Comparison of ENCODE assay signal across 23 cellular contexts in the genomic region with DNA sequence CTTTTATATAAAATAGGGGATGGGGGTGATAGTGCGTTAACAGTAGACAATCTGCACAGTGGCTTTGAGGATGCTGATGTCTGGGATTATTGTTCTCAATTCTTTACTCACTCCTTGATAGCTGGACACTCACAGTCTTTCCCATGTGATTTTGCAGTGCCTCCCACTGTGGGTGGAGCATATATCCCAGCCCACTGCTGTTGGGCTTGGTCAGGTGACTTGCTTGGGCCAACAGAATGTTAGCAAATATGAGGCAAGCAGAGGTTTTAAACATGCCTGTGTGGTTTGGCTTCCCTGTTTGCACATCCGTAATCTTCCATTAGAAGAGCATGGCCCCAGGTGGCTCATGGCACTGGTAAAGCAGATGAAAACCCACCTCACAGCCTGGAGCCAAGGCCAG. TPM values are rescaled to one million over a fixed set of nuclear protein-coding genes. Genes with fewer than 3 reads are reported as not detected.
DNase-seq lines count a peak whose midpoint lies in the region; ATAC-seq and TF ChIP-seq lines count a peak whose summit lies in the region.
"Had no signal": no experiment of that assay in that cellular context is flagged by ENCODE, and none has a peak within 500 bp of the region (broad histone marks: within the 10 kb centered on the region; RNA-seq: fewer than 3 reads in every experiment).

No MANE protein-coding gene starts in this region.

- no peak overlapping the region for H3K9ac ChIP-seq in neuronal stem cell (ENCODE audit: low read depth, low read length, poor library complexity)

- no peaks in the 10 kb centered on the region for H3K9me3 Mint-ChIP-seq in Calu3 (ENCODE audit: low read depth, unreplicated experiment)
- no peaks in the 10 kb centered on the region for H3K9me3 Mint-ChIP-seq in activated CD4-positive, alpha-beta T cell treated with anti-CD3 and anti-CD28 coated beads, Interleukin-2, amount 10 ng/mL, durations not matched to agents 24 days and 14 days
- H3K9me3 Mint-ChIP-seq: CD8-positive, alpha-beta T cell; T-helper 1 cell treated with Interleukin-12 subunit alpha and Interleukin-12 subunit beta and Interleukin-4 antibody, amounts not matched to agents 30 μg/mL and 1 μg/mL, for 36 hours had no signal

- H4K8ac ChIP-seq in neuronal stem cell (ENCODE audit: low read depth, low read length) = no peak overlapping the region

- no CpG with 5 or more reads among the region's 2 CpGs for WGBS in neuronal stem cell (ENCODE audit: extremely low coverage in 2 of 2, insufficient read length in 2 of 2, insufficient replicate concordance in 1 of 2), 2 donors

- intact Hi-C loops in Calu3 (cut with micrococcal nuclease; ENCODE audit: unreplicated experiment) = no loop called here
- intact Hi-C loops in activated CD4-positive, alpha-beta T cell treated with anti-CD3 and anti-CD28 coated beads, Interleukin-2, amount 10 ng/mL, durations not matched to agents 24 days and 14 days (cut with micrococcal nuclease) = no loop called here

- no peak overlapping the region for H3K4me2 ChIP-seq in neuronal stem cell (ENCODE audit: insufficient read depth, low read length, poor library complexity, severe bottlenecking)

- no TSS peak for BruUV-seq in Calu3 (replicated peaks; lab: Mats Ljungman, UMichigan)

- no peak overlapping the region for H3K27ac ChIP-seq in neuronal stem cell (replicated peaks; ENCODE audit: low read length)
- H3K27ac ChIP-seq: SJCRH30 had no signal

- no peak overlapping the region for H3K27ac Mint-ChIP-seq in Calu3 (ENCODE audit: unreplicated experiment)
- no peak overlapping the region for H3K27ac Mint-ChIP-seq in activated CD4-positive, alpha-beta T cell treated with anti-CD3 and anti-CD28 coated beads, Interleukin-2, amount 10 ng/mL, durations not matched to agents 24 days and 14 days
- H3K27ac Mint-ChIP-seq: CD8-positive, alpha-beta T cell; T-helper 1 cell treated with Interleukin-12 subunit alpha and Interleukin-12 subunit beta and Interleukin-4 antibody, amounts not matched to agents 30 μg/mL and 1 μg/mL, for 36 hours had no signal

- H3K36me3 Mint-ChIP-seq in Calu3 (ENCODE audit: insufficient read depth, unreplicated experiment) = no peaks in the 10 kb centered on the region
- no peaks in the 10 kb centered on the region for H3K36me3 Mint-ChIP-seq in activated CD4-positive, alpha-beta T cell treated with anti-CD3 and anti-CD28 coated beads, Interleukin-2, amount 10 ng/mL, durations not matched to agents 24 days and 14 days (ENCODE audit: low read depth)
- H3K36me3 Mint-ChIP-seq: CD8-positive, alpha-beta T cell had no signal

- H3K4me3 Mint-ChIP-seq in Calu3 (ENCODE audit: low read depth, unreplicated experiment) = no peak overlapping the region
- no peak overlapping the region for H3K4me3 Mint-ChIP-seq in activated CD4-positive, alpha-beta T cell treated with anti-CD3 and anti-CD28 coated beads, Interleukin-2, amount 10 ng/mL, durations not matched to agents 24 days and 14 days
- H3K4me3 Mint-ChIP-seq: CD8-positive, alpha-beta T cell; T-helper 1 cell treated with Interleukin-12 subunit alpha and Interleukin-12 subunit beta and Interleukin-4 antibody, amounts not matched to agents 30 μg/mL and 1 μg/mL, for 36 hours had no signal

- no peak overlapping the region for H4K91ac ChIP-seq in neuronal stem cell (ENCODE audit: low read depth, low read length, poor library complexity)

- TF ChIP-seq RAD21 in Ishikawa (IDR thresholded peaks at IDR 0.05; ENCODE audit: low read depth) = no peak

- TF ChIP-seq CTCF in Calu3 (IDR thresholded peaks at IDR 0.05; ENCODE audit: unreplicated experiment) = no peak

- H2BK5ac ChIP-seq in neuronal stem cell (ENCODE audit: low read length) = no peak overlapping the region

- H3K14ac ChIP-seq in neuronal stem cell (ENCODE audit: low read length) = no peak overlapping the region

- no peak for ATAC-seq in GM19035 (IDR thresholded peaks at IDR 0.05; ENCODE audit: unreplicated experiment)
- ATAC-seq: CD8-positive, alpha-beta T cell; Panc1 had no signal

- H3K36me3 ChIP-seq in neuronal stem cell (replicated peaks in 1 of 2; ENCODE audit: control insufficient read depth in 2 of 2, insufficient read depth in 2 of 2, low read length in 2 of 2) = no peaks in the 10 kb centered on the region
- H3K36me3 ChIP-seq: HAP-1, SJCRH30 had no signal

- no peak overlapping the region for H3K4me3 ChIP-seq in neuronal stem cell (ENCODE audit: low read length in 2 of 2)
- H3K4me3 ChIP-seq: HAP-1, SJCRH30 had no signal

- DNase-seq in Calu3 (peak; percentile 13), amniotic epithelial cell (ENCODE audit: low read depth) (peak; percentile 3), neuronal stem cell (ENCODE audit: low spot score) (no peak)
- DNase-seq in stimulated activated CD4-positive, alpha-beta T cell treated with anti-CD3 and anti-CD28 coated beads, Interleukin-1b, Interleukin-23, amount 100 ng/mL, for 48 hours = no peak
- no peak for DNase-seq in activated CD4-positive, alpha-beta T cell treated with anti-CD3 and anti-CD28 coated beads, Interleukin-2, amount 10 ng/mL, durations not matched to agents 24 days and 14 days
- DNase-seq: C1 segment of cervical spinal cord; CD8-positive, alpha-beta T cell; IMR-90; Karpas-422; NCI-H1048; NCI-H1417 treated with DMSO at 0.1 percent for 48 hours; NCI-H1930; NCI-H2227 treated with DMSO at 0.1 percent for 48 hours; NCI-H510A treated with DMSO at 0.1 percent for 48 hours; NCI-H774; SJCRH30 had no signal

- H2BK120ac ChIP-seq in neuronal stem cell (ENCODE audit: low read depth, low read length) = no peak overlapping the region

- H2AK5ac ChIP-seq in neuronal stem cell (ENCODE audit: low read depth, low read length) = no peak overlapping the region

- H3K4ac ChIP-seq in neuronal stem cell (ENCODE audit: low read length) = no peak overlapping the region

- H3K18ac ChIP-seq in neuronal stem cell (ENCODE audit: low read length) = no peak overlapping the region

- no peaks in the 10 kb centered on the region for H3K27me3 Mint-ChIP-seq in Calu3 (ENCODE audit: unreplicated experiment)
- H3K27me3 Mint-ChIP-seq in activated CD4-positive, alpha-beta T cell treated with anti-CD3 and anti-CD28 coated beads, Interleukin-2, amount 10 ng/mL, durations not matched to agents 24 days and 14 days = no peaks in the 10 kb centered on the region

- H3K4me1 ChIP-seq in neuronal stem cell (ENCODE audit: control insufficient read depth in 2 of 2, insufficient read depth in 1 of 2, low read depth in 1 of 2, low read length in 2 of 2) = no peaks in the 10 kb centered on the region
- H3K4me1 ChIP-seq: HAP-1, SJCRH30 had no signal

- no peaks in the 10 kb centered on the region for H3K9me3 ChIP-seq in neuronal stem cell (replicated peaks in 1 of 2; ENCODE audit: control insufficient read depth in 2 of 2, insufficient read depth in 1 of 2, low read depth in 1 of 2, low read length in 2 of 2)
- H3K9me3 ChIP-seq: HAP-1, SJCRH30 had no signal

- H2AFZ ChIP-seq in neuronal stem cell (ENCODE audit: low read length) = peak overlapping the region; percentile 65

- no peak for TF ChIP-seq EP300 in Ishikawa (IDR thresholded peaks at IDR 0.05; ENCODE audit: borderline replicate concordance)

- H3K27me3 ChIP-seq in neuronal stem cell (ENCODE audit: control insufficient read depth in 3 of 3, insufficient read depth in 3 of 3, low read depth in 1 of 3, low read length in 3 of 3) = no peaks in the 10 kb centered on the region
- H3K27me3 ChIP-seq: SJCRH30 had no signal

- CTCF ChIA-PET in Calu3 (lab: Charles Lee) = no interaction called here

- no peaks in the 10 kb centered on the region for H3K79me1 ChIP-seq in neuronal stem cell (ENCODE audit: low read depth, low read length)

- no peak overlapping the region for H3K23ac ChIP-seq in neuronal stem cell (ENCODE audit: low read depth, low read length, poor library complexity)

- H2BK15ac ChIP-seq in neuronal stem cell (ENCODE audit: low read length) = no peak overlapping the region

- H2BK12ac ChIP-seq in neuronal stem cell (ENCODE audit: low read length) = no peak overlapping the region

- H3K4me1 Mint-ChIP-seq in Calu3 (ENCODE audit: low read depth, unreplicated experiment) = no peaks in the 10 kb centered on the region
- no peaks in the 10 kb centered on the region for H3K4me1 Mint-ChIP-seq in activated CD4-positive, alpha-beta T cell treated with anti-CD3 and anti-CD28 coated beads, Interleukin-2, amount 10 ng/mL, durations not matched to agents 24 days and 14 days

TF ChIP-seq in Ishikawa, 13 proteins besides CTCF, POLR2A, EP300 and RAD21:
- TF ChIP-seq, protein P1, sequence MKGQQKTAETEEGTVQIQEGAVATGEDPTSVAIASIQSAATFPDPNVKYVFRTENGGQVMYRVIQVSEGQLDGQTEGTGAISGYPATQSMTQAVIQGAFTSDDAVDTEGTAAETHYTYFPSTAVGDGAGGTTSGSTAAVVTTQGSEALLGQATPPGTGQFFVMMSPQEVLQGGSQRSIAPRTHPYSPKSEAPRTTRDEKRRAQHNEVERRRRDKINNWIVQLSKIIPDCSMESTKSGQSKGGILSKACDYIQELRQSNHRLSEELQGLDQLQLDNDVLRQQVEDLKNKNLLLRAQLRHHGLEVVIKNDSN (IDR thresholded peaks at IDR 0.05) = peak; percentile 43; the same call in 1 of the 2 replicates
- TF ChIP-seq TEAD4 (IDR thresholded peaks at IDR 0.05) = no peak

RNA-seq across cellular contexts. Expression of a gene that starts 46.5 kb away (rescaled TPM):
- not detected in 2 replicates for total RNA-seq in Calu3 (2022)
- polyA plus RNA-seq in neuronal stem cell (2013, experiment 1 of 2) = not detected
- not detected for polyA plus RNA-seq in neuronal stem cell (2013, experiment 2 of 2)
- not detected in 2 replicates for total RNA-seq in activated CD4-positive, alpha-beta T cell treated with anti-CD3 and anti-CD28 coated beads, Interleukin-2, amount 10 ng/mL, durations not matched to agents 24 days and 14 days
- total RNA-seq: CD8-positive, alpha-beta T cell; Daoy; IMR-90; MCF 10A; SJCRH30 had no signal

Comparison
In these comparisons a context has a peak if more than half of its experiments do, and no peak if none do; other contexts are left out.
1. DNase-seq: peak in Calu3 (single experiment) and amniotic epithelial cell (single experiment); none in neuronal stem cell (single experiment), stimulated activated CD4-positive, alpha-beta T cell treated with anti-CD3 and anti-CD28 coated beads, Interleukin-1b, Interleukin-23, amount 100 ng/mL, for 48 hours (single experiment) and activated CD4-positive, alpha-beta T cell treated with anti-CD3 and anti-CD28 coated beads, Interleukin-2, amount 10 ng/mL, durations not matched to agents 24 days and 14 days (single experiment).